Comparison of ENCODE assay signal across 1 cellular context in genomic region chr11:612201-612960, GRCh38.
TF ChIP-seq lines count a peak whose summit lies in the region.

No MANE protein-coding gene starts in this region.

TF ChIP-seq in K562, 482 proteins besides CTCF, POLR2A, EP300 and RAD21:
- no peak for TF ChIP-seq ILF3 (IDR thresholded peaks at IDR 0.05; ENCODE audit: borderline replicate concordance)
- peak; percentile 13 for TF ChIP-seq POLR2G (IDR thresholded peaks at IDR 0.05; ENCODE audit: low read depth, low read length)
- TF ChIP-seq ZNF79 (CRISPR knock-in tag; IDR thresholded peaks at IDR 0.05; ENCODE audit: low read depth) = no peak
- peak in 1 of 2 experiments; percentile 32 for TF ChIP-seq E2F6 (IDR thresholded peaks at IDR 0.05; ENCODE audit: borderline replicate concordance in 1 of 2, extremely low read depth in 1 of 2, insufficient read depth in 1 of 2, insufficient read length in 1 of 2, low read depth in 1 of 2, low read length in 1 of 2, poor library complexity in 1 of 2, severe bottlenecking in 1 of 2)
